In genomic region chr3:56819016-56819809, GRCh38 we compare ENCODE assay signal across 24 cellular contexts. TPM values are rescaled to one million over a fixed set of nuclear protein-coding genes. Genes with fewer than 3 reads are reported as not detected.
DNase-seq lines count a peak whose midpoint lies in the region; ATAC-seq and TF ChIP-seq lines count a peak whose summit lies in the region.
"Had no signal": no experiment of that assay in that cellular context is flagged by ENCODE, and none has a peak within 500 bp of the region (broad histone marks: within the 10 kb centered on the region; RNA-seq: fewer than 3 reads in every experiment).

No MANE protein-coding gene starts in this region.

- H3K4me1 Mint-ChIP-seq in naive thymus-derived CD8-positive, alpha-beta T cell = peaks cover 23 to 67% (median 55%) of the 10 kb centered on the region in 4 donors

- H3K4me3 Mint-ChIP-seq in naive thymus-derived CD8-positive, alpha-beta T cell = no peak overlapping the region
- H3K4me3 Mint-ChIP-seq: activated CD4-positive, alpha-beta T cell treated with anti-CD3 and anti-CD28 coated beads, Interleukin-2, amount 10 ng/mL, durations not matched to agents 24 days and 14 days had no signal

- H3K27me3 ChIP-seq in HUES48 (ENCODE audit: control insufficient read depth, insufficient read depth, low read length) = no peaks in the 10 kb centered on the region
- H3K27me3 ChIP-seq in body of pancreas = no peaks in the 10 kb centered on the region
- H3K27me3 ChIP-seq: left lung, testis, uterus had no signal

- DNase-seq in NCI-H2029 treated with DMSO at 0.1 percent for 48 hours (lab: John Stamatoyannopoulos, UW) = peak; percentile 32
- DNase-seq in NCI-H2029 (lab: John Stamatoyannopoulos, UW) = no peak
- peak; percentile 67 for DNase-seq in NCI-H774 (lab: John Stamatoyannopoulos, UW)
- no peak for DNase-seq in naive thymus-derived CD8-positive, alpha-beta T cell
- DNase-seq in body of pancreas = no peak
- no peak for DNase-seq in NCI-H128 (lab: John Stamatoyannopoulos, UW; ENCODE audit: unreplicated experiment)
- DNase-seq: activated CD4-positive, alpha-beta T cell treated with anti-CD3 and anti-CD28 coated beads, Interleukin-2, amount 10 ng/mL, durations not matched to agents 24 days and 14 days; activated T-cell treated with anti-CD3 and anti-CD28 coated beads, Interleukin-2, amount 50 U/mL, for 1 hour; DMS79 treated with DMSO at 0.1 percent for 48 hours; GF-D8; KBM-7; left lung; NCI-H1105; occipital lobe; stimulated activated naive CD8-positive, alpha-beta T cell treated with anti-CD3 and anti-CD28 coated beads, Interleukin-15, Interleukin-2, amounts not matched to agents 100 U/mL and 50 U/mL, for 24 hours; testis; uterus had no signal

- peak overlapping the region; percentile 11 for H3K27ac ChIP-seq in HUES48 (ENCODE audit: low read depth, low read length)
- no peak overlapping the region for H3K27ac ChIP-seq in body of pancreas
- H3K27ac ChIP-seq: 22Rv1, left lung, RWPE1, skin epidermis, testis, uterus, VCaP had no signal

- peaks cover 0 to 1% (median 0%) of the 10 kb centered on the region in 9 donors for H3K9me3 Mint-ChIP-seq in naive thymus-derived CD8-positive, alpha-beta T cell
- H3K9me3 Mint-ChIP-seq: activated CD4-positive, alpha-beta T cell treated with anti-CD3 and anti-CD28 coated beads, Interleukin-2, amount 10 ng/mL, durations not matched to agents 24 days and 14 days had no signal

- intact Hi-C loops in body of pancreas (cut with DNase I) = no loop called here

- POLR2A ChIA-PET in naive thymus-derived CD8-positive, alpha-beta T cell (lab: Charles Lee) = interaction anchor here (0.6 to 3.2 kb wide), 6 partner anchors 12 to 124 kb away, joined by 3 to 14 read pairs (median 4); partner anchors contain the start of gene ARHGEF3

- no peak overlapping the region for H3K9ac ChIP-seq in HUES48 (ENCODE audit: low read depth, low read length)

- H3K9me3 ChIP-seq in HUES48 (ENCODE audit: control insufficient read depth, insufficient read depth, low read length) = no peaks in the 10 kb centered on the region
- no peaks in the 10 kb centered on the region for H3K9me3 ChIP-seq in body of pancreas
- H3K9me3 ChIP-seq: HAP-1, left lung, testis, uterus had no signal

- ATAC-seq in naive thymus-derived CD8-positive, alpha-beta T cell = no peak
- no peak for ATAC-seq in body of pancreas
- no peak for ATAC-seq in GM21737 (IDR thresholded peaks at IDR 0.05; ENCODE audit: unreplicated experiment)
- ATAC-seq: left lung; stimulated activated naive CD8-positive, alpha-beta T cell treated with anti-CD3 and anti-CD28 coated beads, Interleukin-15, Interleukin-2, amounts not matched to agents 100 U/mL and 50 U/mL, for 24 hours had no signal

- no peak for TF ChIP-seq CTCF in body of pancreas (IDR thresholded peaks at IDR 0.05)

- no peak for TF ChIP-seq POLR2A in body of pancreas (IDR thresholded peaks at IDR 0.05)

- 55 to 70% methylated on average over 2 of the region's 2 CpGs for WGBS in body of pancreas, 2 donors

- H3K27me3 Mint-ChIP-seq in naive thymus-derived CD8-positive, alpha-beta T cell = no peaks in the 10 kb centered on the region
- H3K27me3 Mint-ChIP-seq: activated CD4-positive, alpha-beta T cell treated with anti-CD3 and anti-CD28 coated beads, Interleukin-2, amount 10 ng/mL, durations not matched to agents 24 days and 14 days had no signal

- H3K4me1 ChIP-seq in HUES48 (ENCODE audit: control insufficient read depth, insufficient read depth, low read length) = peaks cover 22% of the 10 kb centered on the region
- H3K4me1 ChIP-seq in body of pancreas = peaks cover 19% of the 10 kb centered on the region
- H3K4me1 ChIP-seq: uterus had no signal

- peak overlapping the region in 7 of 10 donors; percentile 11 to 78 (median 31) for H3K27ac Mint-ChIP-seq in naive thymus-derived CD8-positive, alpha-beta T cell
- H3K27ac Mint-ChIP-seq: activated CD4-positive, alpha-beta T cell treated with anti-CD3 and anti-CD28 coated beads, Interleukin-2, amount 10 ng/mL, durations not matched to agents 24 days and 14 days had no signal

- H3K4me3 ChIP-seq in HUES48 (ENCODE audit: low read depth, low read length) (no peak overlapping the region), body of pancreas (no peak overlapping the region)
- H3K4me3 ChIP-seq: HAP-1, left lung, skin epidermis, testis, uterus had no signal

- no peaks in the 10 kb centered on the region for H3K36me3 Mint-ChIP-seq in naive thymus-derived CD8-positive, alpha-beta T cell

- no peaks in the 10 kb centered on the region for H3K36me3 ChIP-seq in HUES48 (ENCODE audit: control insufficient read depth, insufficient read depth, low read length)
- no peaks in the 10 kb centered on the region for H3K36me3 ChIP-seq in body of pancreas (replicated peaks in 1 of 2; ENCODE audit: insufficient read depth in 1 of 2, low read depth in 2 of 2)
- H3K36me3 ChIP-seq: HAP-1, left lung, uterus had no signal

RNA-seq across cellular contexts. Expression of gene ARHGEF3, which starts 17.5 kb away (rescaled TPM):
- 100 to 1,000 TPM; 118 to 123 TPM for total RNA-seq in naive thymus-derived CD8-positive, alpha-beta T cell
- 100 to 1,000 TPM in 1 of 3 donors, 10 to 100 TPM in 2; 95.3 to 101 (median 96.9) TPM for polyA plus RNA-seq in naive thymus-derived CD8-positive, alpha-beta T cell
- total RNA-seq in body of pancreas = 10 to 100 TPM; 27.4 to 38.7 TPM

Comparison
In these comparisons a context has a peak if more than half of its experiments do, and no peak if none do; other contexts are left out.
1. DNase-seq: peak in NCI-H2029 treated with DMSO at 0.1 percent for 48 hours (single experiment) and NCI-H774 (single experiment); none in NCI-H2029 (single experiment), naive thymus-derived CD8-positive, alpha-beta T cell (0 of 10), body of pancreas (0 of 4) and NCI-H128 (single experiment).